Comparison of ENCODE assay signal across 18 cellular contexts in genomic region chr5:143110591-143110990, GRCh38.
A peak's percentile ranks its signal among the peaks of the same experiment; 100 is the strongest.
DNase-seq lines count a peak whose midpoint lies in the region; ATAC-seq and TF ChIP-seq lines count a peak whose summit lies in the region.
"Had no signal": no experiment of that assay in that cellular context is flagged by ENCODE, and none has a peak within 500 bp of the region (broad histone marks: within the 10 kb centered on the region; RNA-seq: fewer than 3 reads in every experiment).

No MANE protein-coding gene starts in this region.

- peaks cover 27% of the 10 kb centered on the region for H3K4me1 Mint-ChIP-seq in CD14-positive monocyte
- peaks cover 68% of the 10 kb centered on the region for H3K4me1 Mint-ChIP-seq in dendritic cell treated with granulocyte-macrophage colony-stimulating factor and Interleukin-4, amounts not matched to agents 40 ng/mL and 50 ng/mL, for 4 days (ENCODE audit: low read depth)

- H3K9me3 ChIP-seq in HUES64 (ENCODE audit: insufficient read depth, low read depth, low read length) (no peaks in the 10 kb centered on the region), mucosa of descending colon (no peaks in the 10 kb centered on the region), hepatocyte (ENCODE audit: low read depth) (no peaks in the 10 kb centered on the region)

- H3K4me3 ChIP-seq in HUES64 (ENCODE audit: low read length) (no peak overlapping the region), mucosa of descending colon (no peak overlapping the region), hepatocyte (no peak overlapping the region)
- H3K4me3 ChIP-seq: GM12878 had no signal

- ATAC-seq in mucosa of descending colon (peak; percentile 69), HG03432 (IDR thresholded peaks at IDR 0.05; ENCODE audit: unreplicated experiment) (no peak)
- ATAC-seq: GM12878, left lobe of liver had no signal

- H3K36me3 ChIP-seq in HUES64 (ENCODE audit: insufficient read depth, low read length), result no peaks in the 10 kb centered on the region
- no peaks in the 10 kb centered on the region for H3K36me3 ChIP-seq in mucosa of descending colon (ENCODE audit: low read depth)
- no peaks in the 10 kb centered on the region for H3K36me3 ChIP-seq in hepatocyte (replicated peaks; ENCODE audit: insufficient read depth, low read depth)

- H3K27ac ChIP-seq in HUES64 (ENCODE audit: low read depth, low read length) (peak overlapping the region; percentile 32; the same call in 1 of the 2 replicates), hepatocyte (no peak overlapping the region)

- H3K4me2 ChIP-seq in hepatocyte, result no peak overlapping the region

- H3K79me2 ChIP-seq in hepatocyte, result no peaks in the 10 kb centered on the region

- H3K27ac Mint-ChIP-seq in CD14-positive monocyte, result peak overlapping the region in 4 of 7 donors; percentile 12 to 78 (median 51)
- peak overlapping the region; percentile 48 for H3K27ac Mint-ChIP-seq in dendritic cell treated with granulocyte-macrophage colony-stimulating factor and Interleukin-4, amounts not matched to agents 40 ng/mL and 50 ng/mL, for 4 days
- H3K27ac Mint-ChIP-seq: T-helper 1 cell treated with Interleukin-12 subunit alpha and Interleukin-12 subunit beta and Interleukin-4 antibody, amounts not matched to agents 30 μg/mL and 1 μg/mL, for 36 hours had no signal

- WGBS in HUES64, result 50% methylated on average over 1 of the region's 1 CpG
- WGBS in hepatocyte (ENCODE audit: low lambda C conversion rate, missing lambda C conversion rate), result 79% methylated on average over 1 of the region's 1 CpG

- no peak overlapping the region for H2AFZ ChIP-seq in hepatocyte

- no peaks in the 10 kb centered on the region for H4K20me1 ChIP-seq in hepatocyte (ENCODE audit: insufficient read depth, poor library complexity, severe bottlenecking)

- DNase-seq in CD14-positive monocyte (ENCODE audit: low spot score) (no peak), mucosa of descending colon (no peak), amniotic stem cell (lab: John Stamatoyannopoulos, UW) (no peak), GM19238 (ENCODE audit: insufficient read length, low spot score) (no peak), hepatocyte (ENCODE audit: low spot score) (no peak)
- DNase-seq: activated CD4-positive, alpha-beta T cell treated with anti-CD3 and anti-CD28 coated beads for 1 hour; activated CD8-positive, alpha-beta memory T cell treated with anti-CD3 and anti-CD28 coated beads, Interleukin-2, amount 50 U/mL, for 4 hours; activated gamma-delta T cell treated with Interleukin-2 at 50 U/mL for 16 hours; COR-L47; NCI-H1694 treated with DMSO at 0.1 percent for 48 hours; stimulated activated CD4-positive, alpha-beta T cell treated with anti-CD3 and anti-CD28 coated beads, Interleukin-12 subunit alpha, Interleukin-12 subunit beta, amount 100 ng/mL, for 4 hours; stimulated activated naive CD4-positive, alpha-beta T cell treated with Interleukin-2 at 50 U/mL for 16 hours had no signal

- no peaks in the 10 kb centered on the region for H3K9me2 ChIP-seq in hepatocyte (replicated peaks; ENCODE audit: insufficient read depth)

- H3K36me3 Mint-ChIP-seq in CD14-positive monocyte, result peaks cover 39 to 42% of the 10 kb centered on the region in 2 donors
- peaks cover 31% of the 10 kb centered on the region for H3K36me3 Mint-ChIP-seq in dendritic cell treated with granulocyte-macrophage colony-stimulating factor and Interleukin-4, amounts not matched to agents 40 ng/mL and 50 ng/mL, for 4 days (ENCODE audit: low read depth)

- TF ChIP-seq CTCF in CD14-positive monocyte (IDR thresholded peaks at IDR 0.05) (no peak), mucosa of descending colon (IDR thresholded peaks at IDR 0.05) (no peak), hepatocyte (IDR thresholded peaks at IDR 0.05; ENCODE audit: poor library complexity) (no peak)

- H3K27me3 Mint-ChIP-seq in CD14-positive monocyte (ENCODE audit: low read depth in 3 of 3), result no peaks in the 10 kb centered on the region
- H3K27me3 Mint-ChIP-seq in dendritic cell treated with granulocyte-macrophage colony-stimulating factor and Interleukin-4, amounts not matched to agents 40 ng/mL and 50 ng/mL, for 4 days, result no peaks in the 10 kb centered on the region

- H3K4me1 ChIP-seq in HUES64 (ENCODE audit: insufficient read depth, low read length), result peaks cover 28% of the 10 kb centered on the region
- H3K4me1 ChIP-seq in mucosa of descending colon (ENCODE audit: low read depth), result peaks cover 10% of the 10 kb centered on the region
- H3K4me1 ChIP-seq in hepatocyte (ENCODE audit: insufficient read depth), result no peaks in the 10 kb centered on the region

- H3K27me3 ChIP-seq in HUES64 (ENCODE audit: insufficient read depth, low read length), result no peaks in the 10 kb centered on the region
- no peaks in the 10 kb centered on the region for H3K27me3 ChIP-seq in hepatocyte

- H3K9me3 Mint-ChIP-seq in CD14-positive monocyte, result no peaks in the 10 kb centered on the region
- H3K9me3 Mint-ChIP-seq in dendritic cell treated with granulocyte-macrophage colony-stimulating factor and Interleukin-4, amounts not matched to agents 40 ng/mL and 50 ng/mL, for 4 days, result no peaks in the 10 kb centered on the region
- H3K9me3 Mint-ChIP-seq: T-helper 1 cell treated with Interleukin-12 subunit alpha and Interleukin-12 subunit beta and Interleukin-4 antibody, amounts not matched to agents 30 μg/mL and 1 μg/mL, for 36 hours had no signal

- no peak overlapping the region for H3K4me3 Mint-ChIP-seq in CD14-positive monocyte
- H3K4me3 Mint-ChIP-seq in dendritic cell treated with granulocyte-macrophage colony-stimulating factor and Interleukin-4, amounts not matched to agents 40 ng/mL and 50 ng/mL, for 4 days, result no peak overlapping the region
- H3K4me3 Mint-ChIP-seq: T-helper 1 cell treated with Interleukin-12 subunit alpha and Interleukin-12 subunit beta and Interleukin-4 antibody, amounts not matched to agents 30 μg/mL and 1 μg/mL, for 36 hours had no signal

- no peak overlapping the region for H3K9ac ChIP-seq in HUES64 (ENCODE audit: low read depth, low read length)

- intact Hi-C loops in CD14-positive monocyte (cut with micrococcal nuclease) (no loop called here), mucosa of descending colon (cut with DNase I, micrococcal nuclease) (no loop called here)
- intact Hi-C loops in dendritic cell treated with granulocyte-macrophage colony-stimulating factor and Interleukin-4, amounts not matched to agents 40 ng/mL and 50 ng/mL, for 4 days (cut with micrococcal nuclease), result no loop called here
